Comparison of ENCODE assay signal across 8 cellular contexts in genomic region chr7:155001756-155002410, GRCh38. TPM values are rescaled to one million over a fixed set of nuclear protein-coding genes. Genes with fewer than 3 reads are reported as not detected.
A peak's percentile ranks its signal among the peaks of the same experiment; 100 is the strongest.
DNase-seq lines count a peak whose midpoint lies in the region; ATAC-seq and TF ChIP-seq lines count a peak whose summit lies in the region.

No MANE protein-coding gene starts in this region.

- H3K36me3 ChIP-seq in sigmoid colon = peaks cover 3 to 15% (median 8%) of the 10 kb centered on the region in 4 donors

- H3K4me1 ChIP-seq in sigmoid colon = peaks cover 0 to 22% (median 19%) of the 10 kb centered on the region in 4 donors

- no peak for TF ChIP-seq CTCF in AG04450 (IDR thresholded peaks at IDR 0.05; ENCODE audit: low read depth, low read length)
- TF ChIP-seq CTCF in fibroblast of villous mesenchyme (IDR thresholded peaks at IDR 0.05; ENCODE audit: insufficient read depth, low read depth, low read length) = no peak
- TF ChIP-seq CTCF in sigmoid colon (IDR thresholded peaks at IDR 0.05) = no peak

- H3K27ac ChIP-seq in AG04450 (ENCODE audit: low read depth, low read length) (no peak overlapping the region), sigmoid colon (peak overlapping the region; percentile 60 to 93 (median 84))

- no peaks in the 10 kb centered on the region for H3K9me3 Mint-ChIP-seq in T-helper 1 cell treated with Interleukin-12 subunit alpha and Interleukin-12 subunit beta and Interleukin-4 antibody, amounts not matched to agents 30 μg/mL and 1 μg/mL, for 36 hours

- 13 to 17% methylated on average over 24 of the region's 24 CpGs for WGBS in sigmoid colon, 2 donors

- H3K27me3 Mint-ChIP-seq in T-helper 1 cell treated with Interleukin-12 subunit alpha and Interleukin-12 subunit beta and Interleukin-4 antibody, amounts not matched to agents 30 μg/mL and 1 μg/mL, for 36 hours (ENCODE audit: low read depth) = no peaks in the 10 kb centered on the region

- no peak for TF ChIP-seq POLR2A in sigmoid colon (IDR thresholded peaks at IDR 0.05)

- H3K36me3 Mint-ChIP-seq in T-helper 1 cell treated with Interleukin-12 subunit alpha and Interleukin-12 subunit beta and Interleukin-4 antibody, amounts not matched to agents 30 μg/mL and 1 μg/mL, for 36 hours (ENCODE audit: low read depth) = peaks cover 4% of the 10 kb centered on the region

- CTCF ChIA-PET in AG04450 (lab: Charles Lee) = interaction anchor here (0.6 to 2.0 kb wide), 3 partner anchors 75 to 343 kb away, joined by 3 to 6 read pairs (median 4); no protein-coding TSS in a partner anchor

- POLR2A ChIA-PET in AG04450 (lab: Yijun Ruan, JAX) = interaction anchor here (0.7 kb wide), 1 partner anchor 98 kb away, joined by 8 read pairs; no protein-coding TSS in a partner anchor

- peak overlapping the region; percentile 87 for H3K27ac Mint-ChIP-seq in T-helper 1 cell treated with Interleukin-12 subunit alpha and Interleukin-12 subunit beta and Interleukin-4 antibody, amounts not matched to agents 30 μg/mL and 1 μg/mL, for 36 hours

- no peaks in the 10 kb centered on the region for H3K9me3 ChIP-seq in AG04450 (ENCODE audit: control insufficient read depth, insufficient read depth, low read length)
- no peaks in the 10 kb centered on the region for H3K9me3 ChIP-seq in sigmoid colon

- ATAC-seq in GM18519 (IDR thresholded peaks at IDR 0.05; ENCODE audit: low FRiP score, unreplicated experiment) (peak; percentile 3), HG03039 (IDR thresholded peaks at IDR 0.05; ENCODE audit: unreplicated experiment) (peak; percentile 7)

- H3K27me3 ChIP-seq in AG04450 (ENCODE audit: control insufficient read depth, insufficient read depth, low read length) = no peaks in the 10 kb centered on the region
- no peaks in the 10 kb centered on the region for H3K27me3 ChIP-seq in sigmoid colon

- H3K4me3 ChIP-seq in AG04450 (ENCODE audit: low read depth, low read length) = peak overlapping the region; percentile 85
- H3K4me3 ChIP-seq in fibroblast of villous mesenchyme (ENCODE audit: low read depth, low read length) = peak overlapping the region; percentile 59
- peak overlapping the region; percentile 48 to 100 (median 98) for H3K4me3 ChIP-seq in sigmoid colon

- H3K4me1 Mint-ChIP-seq in T-helper 1 cell treated with Interleukin-12 subunit alpha and Interleukin-12 subunit beta and Interleukin-4 antibody, amounts not matched to agents 30 μg/mL and 1 μg/mL, for 36 hours (ENCODE audit: low read depth) = peaks cover 12% of the 10 kb centered on the region

- intact Hi-C loops in sigmoid colon (cut with DNase I) = loop anchor here (2.0 to 10.0 kb wide), 3 partner anchors 75 to 343 kb away; no protein-coding TSS in a partner anchor

- no peak for TF ChIP-seq EP300 in sigmoid colon (IDR thresholded peaks at IDR 0.05)

- DNase-seq in AG04450 (ENCODE audit: low read depth, low spot score) = no peak
- no peak for DNase-seq in fibroblast of villous mesenchyme (ENCODE audit: low read depth)
- DNase-seq in sigmoid colon = no peak
- no peak for DNase-seq in NCI-H187 treated with DMSO at 0.1 percent for 48 hours (lab: John Stamatoyannopoulos, UW)
- DNase-seq in NCI-H1105 (lab: John Stamatoyannopoulos, UW) = no peak

- no peak overlapping the region for H3K4me3 Mint-ChIP-seq in T-helper 1 cell treated with Interleukin-12 subunit alpha and Interleukin-12 subunit beta and Interleukin-4 antibody, amounts not matched to agents 30 μg/mL and 1 μg/mL, for 36 hours

RNA-seq across cellular contexts. Expression of gene PAXIP1, which starts 1.0 kb away (rescaled TPM):
- polyA plus RNA-seq in AG04450 (2011; rRNA removed) (6.2 and 6.3 TPM in 2 replicates), sigmoid colon (1 to 10 TPM; 4.2 to 9.2 (median 4.8) TPM)
- 4.5 and 5.3 TPM in 2 replicates for polyA minus RNA-seq in AG04450 (2011; rRNA and poly(A)+ RNA removed)
- total RNA-seq in fibroblast of villous mesenchyme (9.3 and 10.4 TPM in 2 replicates), sigmoid colon (10 to 100 TPM in 2 of 4 donors, 1 to 10 TPM in 2; 8.2 to 13.6 (median 10.4) TPM)
